1 cellular context compared by ENCODE assay signal in the genomic region with DNA sequence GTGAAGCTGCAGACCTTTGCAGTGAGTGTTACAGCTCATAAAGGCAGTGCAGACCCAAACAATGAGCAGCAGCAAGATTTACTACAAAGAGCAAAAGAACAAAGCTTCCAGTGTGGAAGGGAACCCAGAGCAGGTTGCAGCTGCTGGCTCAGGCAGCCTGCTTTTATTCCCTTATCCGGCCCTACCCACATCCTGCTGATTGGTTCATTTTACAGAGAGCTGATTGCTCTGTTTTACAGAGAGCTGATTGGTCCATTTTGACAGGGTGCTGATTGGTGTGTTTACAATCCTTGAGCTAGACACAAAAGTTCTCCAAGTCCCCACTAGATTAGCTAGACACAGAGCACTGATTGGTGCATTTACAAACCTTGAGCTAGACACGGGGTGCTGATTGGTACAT.
TF ChIP-seq lines count a peak whose summit lies in the region.

No MANE protein-coding gene starts in this region.

TF ChIP-seq in HepG2, 621 proteins besides CTCF, POLR2A, EP300 and RAD21:
- peak; percentile 56 for TF ChIP-seq NFYC (CRISPR knock-in tag; IDR thresholded peaks at IDR 0.05)
- peak; percentile 64 for TF ChIP-seq NFYB (CRISPR knock-in tag; IDR thresholded peaks at IDR 0.05)
